10 cellular contexts compared by ENCODE assay signal in the genomic region with DNA sequence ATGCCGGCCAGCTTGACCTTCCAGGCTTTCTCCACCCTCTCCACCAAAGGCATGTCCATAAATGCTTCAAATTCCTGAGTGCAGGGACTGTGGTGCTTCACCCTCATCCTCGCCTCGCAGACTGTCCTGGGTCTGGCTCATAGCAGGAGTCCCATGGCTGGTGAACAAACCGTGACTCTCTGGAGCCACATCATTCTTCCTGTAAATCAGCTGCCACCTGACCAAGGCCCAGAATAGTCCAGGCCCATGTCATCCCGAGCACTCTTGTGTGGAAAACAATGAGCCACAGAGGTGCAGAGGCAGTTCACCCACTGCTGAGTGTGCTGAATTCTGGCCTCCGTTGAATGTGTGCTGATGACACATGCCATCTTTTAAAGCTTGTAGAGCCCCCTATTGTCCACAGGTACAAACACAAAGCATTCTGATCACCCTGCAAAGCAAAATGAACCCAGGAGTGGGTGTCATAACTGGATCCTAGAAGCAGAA.
DNase-seq lines count a peak whose midpoint lies in the region; ATAC-seq and TF ChIP-seq lines count a peak whose summit lies in the region.
"Had no signal": no experiment of that assay in that cellular context is flagged by ENCODE, and none has a peak within 500 bp of the region (broad histone marks: within the 10 kb centered on the region; RNA-seq: fewer than 3 reads in every experiment).

No MANE protein-coding gene starts in this region.

- no peak overlapping the region for H3K4me3 Mint-ChIP-seq in activated CD4-positive, alpha-beta T cell treated with anti-CD3 and anti-CD28 coated beads, Interleukin-2, amount 10 ng/mL, durations not matched to agents 24 days and 14 days
- H3K4me3 Mint-ChIP-seq in stimulated activated effector memory CD8-positive, alpha-beta T cell treated with anti-CD3 and anti-CD28 coated beads, Interleukin-12 subunit alpha, Interleukin-12 subunit beta, amount 100 ng/mL, for 72 hours = no peak overlapping the region

- peak overlapping the region; percentile 8; the same call in 1 of the 2 replicates for H3K27ac ChIP-seq in RWPE1

- H3K27ac Mint-ChIP-seq in activated CD4-positive, alpha-beta T cell treated with anti-CD3 and anti-CD28 coated beads, Interleukin-2, amount 10 ng/mL, durations not matched to agents 24 days and 14 days = no peak overlapping the region
- no peak overlapping the region for H3K27ac Mint-ChIP-seq in stimulated activated effector memory CD8-positive, alpha-beta T cell treated with anti-CD3 and anti-CD28 coated beads, Interleukin-12 subunit alpha, Interleukin-12 subunit beta, amount 100 ng/mL, for 72 hours

- TF ChIP-seq CTCF in RWPE1 (conservative IDR thresholded peaks at IDR 0.05; ENCODE audit: low read depth) = no peak

- H3K4me1 Mint-ChIP-seq in activated CD4-positive, alpha-beta T cell treated with anti-CD3 and anti-CD28 coated beads, Interleukin-2, amount 10 ng/mL, durations not matched to agents 24 days and 14 days = peaks cover 20% of the 10 kb centered on the region
- H3K4me1 Mint-ChIP-seq in stimulated activated effector memory CD8-positive, alpha-beta T cell treated with anti-CD3 and anti-CD28 coated beads, Interleukin-12 subunit alpha, Interleukin-12 subunit beta, amount 100 ng/mL, for 72 hours = peaks cover 12% of the 10 kb centered on the region

- peak; percentile 77 for ATAC-seq in stimulated activated effector memory CD8-positive, alpha-beta T cell treated with anti-CD3 and anti-CD28 coated beads, Interleukin-12 subunit alpha, Interleukin-12 subunit beta, amount 100 ng/mL, for 72 hours

- no peaks in the 10 kb centered on the region for H3K9me3 Mint-ChIP-seq in activated CD4-positive, alpha-beta T cell treated with anti-CD3 and anti-CD28 coated beads, Interleukin-2, amount 10 ng/mL, durations not matched to agents 24 days and 14 days
- H3K9me3 Mint-ChIP-seq in stimulated activated effector memory CD8-positive, alpha-beta T cell treated with anti-CD3 and anti-CD28 coated beads, Interleukin-12 subunit alpha, Interleukin-12 subunit beta, amount 100 ng/mL, for 72 hours = no peaks in the 10 kb centered on the region
- H3K9me3 Mint-ChIP-seq: CD8-positive, alpha-beta memory T cell had no signal

- CTCF ChIA-PET in RWPE1 (lab: Yijun Ruan, JAX) = no interaction called here

- H3K36me3 Mint-ChIP-seq in activated CD4-positive, alpha-beta T cell treated with anti-CD3 and anti-CD28 coated beads, Interleukin-2, amount 10 ng/mL, durations not matched to agents 24 days and 14 days (ENCODE audit: low read depth) = no peaks in the 10 kb centered on the region
- H3K36me3 Mint-ChIP-seq in stimulated activated effector memory CD8-positive, alpha-beta T cell treated with anti-CD3 and anti-CD28 coated beads, Interleukin-12 subunit alpha, Interleukin-12 subunit beta, amount 100 ng/mL, for 72 hours = no peaks in the 10 kb centered on the region
- H3K36me3 Mint-ChIP-seq: CD8-positive, alpha-beta memory T cell had no signal

- peak; percentile 58 for DNase-seq in activated CD4-positive, alpha-beta T cell treated with anti-CD3 and anti-CD28 coated beads, Interleukin-2, amount 10 ng/mL, durations not matched to agents 24 days and 14 days
- no peak for DNase-seq in activated CD4-positive, alpha-beta T cell treated with anti-CD3 and anti-CD28 coated beads for 48 hours
- DNase-seq in RWPE1 (ENCODE audit: low spot score) (no peak), germinal center (ENCODE audit: low spot score) (peak; percentile 16), DMS 273 treated with DMSO at 0.1 percent for 48 hours (lab: John Stamatoyannopoulos, UW) (no peak), OCI-M2 (lab: John Stamatoyannopoulos, UW; ENCODE audit: unreplicated experiment) (no peak), retina (no peak)
- no peak for DNase-seq in stimulated activated effector memory CD8-positive, alpha-beta T cell treated with anti-CD3 and anti-CD28 coated beads, Interleukin-12 subunit alpha, Interleukin-12 subunit beta, amount 100 ng/mL, for 72 hours (ENCODE audit: low spot score in 2 of 2)
- DNase-seq: NCI-H1417 treated with DMSO at 0.1 percent for 48 hours had no signal

- intact Hi-C loops in activated CD4-positive, alpha-beta T cell treated with anti-CD3 and anti-CD28 coated beads, Interleukin-2, amount 10 ng/mL, durations not matched to agents 24 days and 14 days (cut with micrococcal nuclease) = loop anchor here (5.0 kb wide), 1 partner anchor 67 kb away; the partner anchor contains the start of gene ABHD5

- H3K27me3 Mint-ChIP-seq in activated CD4-positive, alpha-beta T cell treated with anti-CD3 and anti-CD28 coated beads, Interleukin-2, amount 10 ng/mL, durations not matched to agents 24 days and 14 days = peaks cover 2% of the 10 kb centered on the region

- POLR2A ChIA-PET in RWPE1 (lab: Yijun Ruan, JAX; ENCODE audit: low non-redundant PET) = no interaction called here

Comparison
In these comparisons a context has a peak if more than half of its experiments do, and no peak if none do; other contexts are left out.
1. DNase-seq: peak in activated CD4-positive, alpha-beta T cell treated with anti-CD3 and anti-CD28 coated beads, Interleukin-2, amount 10 ng/mL, durations not matched to agents 24 days and 14 days (single experiment) and germinal center (single experiment); none in activated CD4-positive, alpha-beta T cell treated with anti-CD3 and anti-CD28 coated beads for 48 hours (single experiment), RWPE1 (single experiment), stimulated activated effector memory CD8-positive, alpha-beta T cell treated with anti-CD3 and anti-CD28 coated beads, Interleukin-12 subunit alpha, Interleukin-12 subunit beta, amount 100 ng/mL, for 72 hours (0 of 2), DMS 273 treated with DMSO at 0.1 percent for 48 hours (single experiment), OCI-M2 (single experiment) and retina (single experiment).